ENCODE assay signal across 11 cellular contexts in genomic region chr2:199581935-199582336, GRCh38.
DNase-seq lines count a peak whose midpoint lies in the region; ATAC-seq and TF ChIP-seq lines count a peak whose summit lies in the region.
"Had no signal": no experiment of that assay in that cellular context is flagged by ENCODE, and none has a peak within 500 bp of the region (broad histone marks: within the 10 kb centered on the region; RNA-seq: fewer than 3 reads in every experiment).

No MANE protein-coding gene starts in this region.

- ATAC-seq in WTC11 (peak; percentile 74), HG03135 (IDR thresholded peaks at IDR 0.05; ENCODE audit: unreplicated experiment) (no peak), GM19467 (IDR thresholded peaks at IDR 0.05; ENCODE audit: unreplicated experiment) (no peak)

- no peak overlapping the region for H3K27ac Mint-ChIP-seq in HFFc6
- H3K27ac Mint-ChIP-seq in WTC11, result peak overlapping the region; percentile 38
- H3K27ac Mint-ChIP-seq: activated CD4-positive, alpha-beta memory T cell treated with anti-CD3 and anti-CD28 coated beads, Interleukin-2, amount 10 ng/mL, durations not matched to agents 7 days and 5 days had no signal

- H3K9me3 ChIP-seq in iPS-20b (ENCODE audit: insufficient read depth, low read depth, low read length) (no peaks in the 10 kb centered on the region), skeletal muscle tissue (ENCODE audit: control insufficient read depth in 3 of 3, low read length in 3 of 3) (no peaks in the 10 kb centered on the region)
- H3K9me3 ChIP-seq: neutrophil had no signal

- no peaks in the 10 kb centered on the region for H3K36me3 ChIP-seq in iPS-20b (ENCODE audit: insufficient read depth, low read depth, low read length)
- H3K36me3 ChIP-seq in skeletal muscle tissue (ENCODE audit: control insufficient read depth in 3 of 3, insufficient read depth in 3 of 3, low read length in 3 of 3), result no peaks in the 10 kb centered on the region
- H3K36me3 ChIP-seq: neutrophil had no signal

- H3K27me3 ChIP-seq in iPS-20b (ENCODE audit: insufficient read depth, low read length) (peaks cover 6% of the 10 kb centered on the region; the same call in 1 of the 2 replicates), skeletal muscle tissue (ENCODE audit: control insufficient read depth in 3 of 3, insufficient read depth in 3 of 3, low read length in 3 of 3) (no peaks in the 10 kb centered on the region)
- H3K27me3 ChIP-seq: neutrophil had no signal

- DNase-seq in HFFc6, result no peak
- DNase-seq in WTC11 (ENCODE audit: low spot score), result no peak
- DNase-seq in SK-N-DZ (ENCODE audit: low spot score), result no peak
- DNase-seq in foreskin melanocyte, result no peak
- DNase-seq: activated CD4-positive, alpha-beta memory T cell treated with anti-CD3 and anti-CD28 coated beads, Interleukin-2, amount 10 ng/mL, durations not matched to agents 7 days and 5 days; NK-92 treated with Interleukin-12 subunit alpha and Interleukin-12 subunit beta, amount 100 ng/mL, for 24 hours had no signal

- TF ChIP-seq CTCF in HFFc6 (IDR thresholded peaks at IDR 0.05) (no peak), WTC11 (IDR thresholded peaks at IDR 0.05) (no peak)

- H3K27ac ChIP-seq in iPS-20b (ENCODE audit: low read length), result no peak overlapping the region
- H3K27ac ChIP-seq in skeletal muscle tissue (ENCODE audit: low read depth, low read length), result no peak overlapping the region
- H3K27ac ChIP-seq: neutrophil had no signal

- peaks cover 4% of the 10 kb centered on the region; the same call in 1 of the 2 replicates for H3K27me3 Mint-ChIP-seq in HFFc6 (ENCODE audit: insufficient read depth)
- H3K27me3 Mint-ChIP-seq in WTC11 (ENCODE audit: low read depth), result no peaks in the 10 kb centered on the region

- H3K4me1 ChIP-seq in iPS-20b (ENCODE audit: insufficient read depth, low read length), result peaks cover 20% of the 10 kb centered on the region
- H3K4me1 ChIP-seq in skeletal muscle tissue (ENCODE audit: control insufficient read depth in 3 of 3, insufficient read depth in 3 of 3, low read length in 3 of 3), result peaks cover 0 to 6% (median 0%) of the 10 kb centered on the region in 3 donors

- POLR2A ChIA-PET in WTC11 (lab: Charles Lee), result interaction anchor here (1.2 kb wide), 1 partner anchor 9 kb away, joined by 9 read pairs; no protein-coding TSS in a partner anchor

- CTCF ChIA-PET in WTC11 (lab: Charles Lee), result interaction anchor here (0.7 to 2.3 kb wide), 7 partner anchors 11 to 1265 kb away, joined by 3 to 22 read pairs (median 4); no protein-coding TSS in a partner anchor

- H3K4me3 Mint-ChIP-seq in HFFc6 (peak overlapping the region; percentile 85), WTC11 (peak overlapping the region; percentile 59)
- H3K4me3 Mint-ChIP-seq: activated CD4-positive, alpha-beta memory T cell treated with anti-CD3 and anti-CD28 coated beads, Interleukin-2, amount 10 ng/mL, durations not matched to agents 7 days and 5 days had no signal

- H3K4me3 ChIP-seq in iPS-20b (ENCODE audit: low read length) (peak overlapping the region; percentile 53), skeletal muscle tissue (ENCODE audit: low read length in 3 of 3) (peak overlapping the region; percentile 59 to 82 (median 65))

- H3K9me3 Mint-ChIP-seq in HFFc6, result no peaks in the 10 kb centered on the region; the same call in 1 of the 2 replicates
- no peaks in the 10 kb centered on the region for H3K9me3 Mint-ChIP-seq in WTC11
- H3K9me3 Mint-ChIP-seq: activated CD4-positive, alpha-beta memory T cell treated with anti-CD3 and anti-CD28 coated beads, Interleukin-2, amount 10 ng/mL, durations not matched to agents 7 days and 5 days had no signal

- no peaks in the 10 kb centered on the region for H3K36me3 Mint-ChIP-seq in HFFc6 (ENCODE audit: low read depth)
- H3K36me3 Mint-ChIP-seq in WTC11, result no peaks in the 10 kb centered on the region

- no peaks in the 10 kb centered on the region for H3K4me1 Mint-ChIP-seq in HFFc6 (ENCODE audit: low read depth)
- peaks cover 29% of the 10 kb centered on the region for H3K4me1 Mint-ChIP-seq in WTC11
- H3K4me1 Mint-ChIP-seq: activated CD4-positive, alpha-beta memory T cell treated with anti-CD3 and anti-CD28 coated beads, Interleukin-2, amount 10 ng/mL, durations not matched to agents 7 days and 5 days had no signal

- H3K9ac ChIP-seq in iPS-20b (ENCODE audit: low read depth, low read length) (peak overlapping the region; percentile 56; the same call in 1 of the 2 replicates), skeletal muscle tissue (ENCODE audit: low read depth in 1 of 3, low read length in 3 of 3) (peak overlapping the region; percentile 41 to 77 (median 53))

TF ChIP-seq in WTC11, 78 proteins besides CTCF, POLR2A, EP300 and RAD21:
- no peak for TF ChIP-seq FOXK1 (CRISPR knock-in tag; IDR thresholded peaks at IDR 0.05)
- no peak for TF ChIP-seq E2F4 (CRISPR knock-in tag; IDR thresholded peaks at IDR 0.05; ENCODE audit: borderline replicate concordance, low read depth)
- 0 out of 2 replicates have a peak, but pooled peaks have one; percentile 13 for TF ChIP-seq ZNF423 (CRISPR knock-in tag; IDR thresholded peaks at IDR 0.05)
- TF ChIP-seq TEAD4 (CRISPR knock-in tag; IDR thresholded peaks at IDR 0.05), result no peak
